ENCODE assay signal across 8 cellular contexts in the genomic region with DNA sequence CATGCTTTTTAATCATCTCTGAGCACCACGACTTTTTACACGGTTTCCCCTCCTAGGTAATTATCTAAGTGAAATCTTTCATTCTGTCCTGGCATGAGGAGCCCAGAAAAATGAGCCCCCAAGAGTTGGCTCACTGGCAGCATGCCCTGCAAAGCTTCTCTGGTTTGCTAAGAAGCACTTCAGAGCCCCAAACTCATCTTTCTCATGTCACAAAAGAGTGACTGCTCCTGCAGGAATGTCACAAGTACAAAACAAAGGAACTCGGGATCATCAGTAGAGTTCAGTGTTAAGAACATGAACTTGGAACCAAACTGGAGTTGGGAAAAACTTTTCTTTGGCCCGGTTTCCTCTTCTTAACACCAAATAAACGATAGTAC.
DNase-seq lines count a peak whose midpoint lies in the region; ATAC-seq and TF ChIP-seq lines count a peak whose summit lies in the region.

No MANE protein-coding gene starts in this region.

- TF ChIP-seq CTCF in mammary epithelial cell (conservative IDR thresholded peaks at IDR 0.05 in 1 of 2, IDR thresholded peaks at IDR 0.05 in 1 of 2; ENCODE audit: extremely low read depth in 1 of 2, insufficient read depth in 1 of 2, low read depth in 1 of 2, low read length in 2 of 2), result no peak

- H3K9ac ChIP-seq in mammary epithelial cell (ENCODE audit: insufficient read depth, low read length), result peak overlapping the region; percentile 65

- no peaks in the 10 kb centered on the region for H3K9me3 ChIP-seq in mammary epithelial cell (replicated peaks; ENCODE audit: insufficient read depth, low read length)

- H3K27ac Mint-ChIP-seq in stimulated activated naive CD8-positive, alpha-beta T cell treated with anti-CD3 and anti-CD28 coated beads, Interleukin-15, Interleukin-2, amounts not matched to agents 100 ng/mL and 50 ng/mL, for 24 hours, result peak overlapping the region; percentile 78

- no peaks in the 10 kb centered on the region for H4K20me1 ChIP-seq in mammary epithelial cell (ENCODE audit: insufficient read depth, low read length)

- CTCF ChIA-PET in mammary epithelial cell (lab: Charles Lee; ENCODE audit: low non-redundant PET), result interaction anchor here (0.7 kb wide), 1 partner anchor 199 kb away, joined by 3 read pairs; no protein-coding TSS in a partner anchor

- no TSS peak for BruUV-seq in mammary epithelial cell (replicated peaks; lab: Mats Ljungman, UMichigan)

- H2AFZ ChIP-seq in mammary epithelial cell (ENCODE audit: low read depth, low read length), result peak overlapping the region; percentile 97

- no peaks in the 10 kb centered on the region for H3K9me3 Mint-ChIP-seq in stimulated activated naive CD8-positive, alpha-beta T cell treated with anti-CD3 and anti-CD28 coated beads, Interleukin-15, Interleukin-2, amounts not matched to agents 100 ng/mL and 50 ng/mL, for 24 hours

- no peaks in the 10 kb centered on the region for H3K79me2 ChIP-seq in mammary epithelial cell (ENCODE audit: insufficient read depth, low read length)

- H3K36me3 ChIP-seq in mammary epithelial cell (ENCODE audit: insufficient read depth, low read length), result no peaks in the 10 kb centered on the region

- peaks cover 25% of the 10 kb centered on the region for H3K4me1 Mint-ChIP-seq in stimulated activated naive CD8-positive, alpha-beta T cell treated with anti-CD3 and anti-CD28 coated beads, Interleukin-15, Interleukin-2, amounts not matched to agents 100 ng/mL and 50 ng/mL, for 24 hours (ENCODE audit: low read depth)

- no peak for ATAC-seq in stimulated activated naive CD8-positive, alpha-beta T cell treated with anti-CD3 and anti-CD28 coated beads, Interleukin-15, Interleukin-2, amounts not matched to agents 100 U/mL and 50 U/mL, for 24 hours
- ATAC-seq in GM21390 (IDR thresholded peaks at IDR 0.05; ENCODE audit: unreplicated experiment) (no peak), HG02678 (IDR thresholded peaks at IDR 0.05; ENCODE audit: unreplicated experiment) (no peak), GM18861 (IDR thresholded peaks at IDR 0.05; ENCODE audit: unreplicated experiment) (no peak)

- intact Hi-C loops in mammary epithelial cell (cut with micrococcal nuclease), result loop anchor here (1.0 to 5.0 kb wide), 6 partner anchors 54 to 403 kb away; no protein-coding TSS in a partner anchor

- H3K4me2 ChIP-seq in mammary epithelial cell (ENCODE audit: insufficient read depth, low read depth, low read length), result peak overlapping the region; percentile 80

- dilution Hi-C loops in mammary epithelial cell (cut with HindIII; ENCODE audit: low sequenced_read_pairs), result loop anchor here (5.0 kb wide), 2 partner anchors 66 to 101 kb away; no protein-coding TSS in a partner anchor

- H3K36me3 Mint-ChIP-seq in stimulated activated naive CD8-positive, alpha-beta T cell treated with anti-CD3 and anti-CD28 coated beads, Interleukin-15, Interleukin-2, amounts not matched to agents 100 ng/mL and 50 ng/mL, for 24 hours (ENCODE audit: low read depth), result no peaks in the 10 kb centered on the region

- no peak for DNase-seq in stimulated activated naive CD8-positive, alpha-beta T cell treated with anti-CD3 and anti-CD28 coated beads, Interleukin-15, Interleukin-2, amounts not matched to agents 100 U/mL and 50 U/mL, for 24 hours
- no peak for DNase-seq in mammary epithelial cell
- peak; percentile 77 for DNase-seq in midbrain (lab: John Stamatoyannopoulos, UW)
- no peak for DNase-seq in NCI-H82 (lab: John Stamatoyannopoulos, UW)

- H3K4me3 ChIP-seq in mammary epithelial cell (replicated peaks in 1 of 3; ENCODE audit: insufficient read depth in 1 of 3, low read depth in 2 of 3, low read length in 3 of 3), result peak overlapping the region; percentile 43 to 58 (median 46)

- WGBS in mammary epithelial cell (ENCODE audit: low coverage, missing lambda C conversion rate), result 0% methylated on average over 5 of the region's 5 CpGs

- in situ Hi-C loops in mammary epithelial cell (cut with MboI; ENCODE audit: low sequenced_read_pairs in 2 of 2), result no loop called here

- H3K27ac ChIP-seq in mammary epithelial cell (ENCODE audit: insufficient read depth, low read depth, low read length), result peak overlapping the region; percentile 57

- peaks cover 4% of the 10 kb centered on the region for H3K4me1 ChIP-seq in mammary epithelial cell (ENCODE audit: insufficient read depth, low read length)

- H3K27me3 Mint-ChIP-seq in stimulated activated naive CD8-positive, alpha-beta T cell treated with anti-CD3 and anti-CD28 coated beads, Interleukin-15, Interleukin-2, amounts not matched to agents 100 ng/mL and 50 ng/mL, for 24 hours, result no peaks in the 10 kb centered on the region

- H3K4me3 Mint-ChIP-seq in stimulated activated naive CD8-positive, alpha-beta T cell treated with anti-CD3 and anti-CD28 coated beads, Interleukin-15, Interleukin-2, amounts not matched to agents 100 ng/mL and 50 ng/mL, for 24 hours, result peak overlapping the region; percentile 71

- no peaks in the 10 kb centered on the region for H3K27me3 ChIP-seq in mammary epithelial cell (ENCODE audit: insufficient read depth, low read length)
